ENCODE assay signal across 13 cellular contexts in genomic region chr12:116133149-116133548, GRCh38.
A peak's percentile ranks its signal among the peaks of the same experiment; 100 is the strongest.
DNase-seq lines count a peak whose midpoint lies in the region; ATAC-seq and TF ChIP-seq lines count a peak whose summit lies in the region.
"Had no signal": no experiment of that assay in that cellular context is flagged by ENCODE, and none has a peak within 500 bp of the region (broad histone marks: within the 10 kb centered on the region; RNA-seq: fewer than 3 reads in every experiment).

No MANE protein-coding gene starts in this region.

- H3K4me1 ChIP-seq in BLaER1 treated with 17β-estradiol and CSF1 and Interleukin-3, amounts not matched to agents 10 nM and 100 nM, result peaks cover 20 to 88% (median 45%) of the 10 kb centered on the region in 10 experiments
- H3K4me1 ChIP-seq in HEK293 (ENCODE audit: control insufficient read depth, insufficient read depth, low read length) (peaks cover 18% of the 10 kb centered on the region), prostate gland (replicated peaks) (no peaks in the 10 kb centered on the region)
- H3K4me1 ChIP-seq in naive thymus-derived CD4-positive, alpha-beta T cell (ENCODE audit: control insufficient read depth in 2 of 2, insufficient read depth in 2 of 2, low read length in 2 of 2), result peaks cover 4 to 33% of the 10 kb centered on the region in 2 donors

- WGBS in prostate gland, result 65% methylated on average over 2 of the region's 2 CpGs

- peak; percentile 40 for ATAC-seq in naive thymus-derived CD4-positive, alpha-beta T cell
- ATAC-seq in HG02840 (IDR thresholded peaks at IDR 0.05; ENCODE audit: low FRiP score, unreplicated experiment), result no peak

- H3K9ac ChIP-seq in BLaER1 treated with 17β-estradiol and CSF1 and Interleukin-3, amounts not matched to agents 10 nM and 100 nM, result no peak overlapping the region

- peak overlapping the region in 8 of 11 experiments; percentile 2 to 60 (median 26); a peak in 12 of 22 replicates for H3K4me2 ChIP-seq in BLaER1 treated with 17β-estradiol and CSF1 and Interleukin-3, amounts not matched to agents 10 nM and 100 nM

- POLR2A ChIA-PET in HEK293 (lab: Yijun Ruan, JAX), result interaction anchor here (0.6 kb wide), 1 partner anchor 26 kb away, joined by 4 read pairs; no protein-coding TSS in a partner anchor
- POLR2A ChIA-PET in naive thymus-derived CD4-positive, alpha-beta T cell (lab: Charles Lee), result interaction anchor here (0.6 kb wide), 1 partner anchor 402 kb away, joined by 3 read pairs; no protein-coding TSS in a partner anchor

- peak overlapping the region in 2 of 11 experiments; percentile 1 to 50; a peak in 1 of 22 replicates for H3K27ac ChIP-seq in BLaER1 treated with 17β-estradiol and CSF1 and Interleukin-3, amounts not matched to agents 10 nM and 100 nM
- no peak overlapping the region for H3K27ac ChIP-seq in HEK293 (ENCODE audit: extremely low read depth, low read depth, low read length)
- H3K27ac ChIP-seq in naive thymus-derived CD4-positive, alpha-beta T cell (ENCODE audit: low read depth, low read length), result no peak overlapping the region
- no peak overlapping the region for H3K27ac ChIP-seq in prostate gland
- H3K27ac ChIP-seq: testis had no signal

- CTCF ChIA-PET in HEK293 (lab: Yijun Ruan, JAX), result interaction anchor here (0.6 to 1.1 kb wide), 4 partner anchors 55 to 1605 kb away, joined by 3 to 4 read pairs (median 4); no protein-coding TSS in a partner anchor
- CTCF ChIA-PET in naive thymus-derived CD4-positive, alpha-beta T cell (lab: Charles Lee), result no interaction called here

- H3K4me3 ChIP-seq in BLaER1 treated with 17β-estradiol and CSF1 and Interleukin-3, amounts not matched to agents 10 nM and 100 nM, result no peak overlapping the region
- H3K4me3 ChIP-seq in HEK293 (ENCODE audit: low read depth, low read length) (no peak overlapping the region), prostate gland (no peak overlapping the region)
- H3K4me3 ChIP-seq in naive thymus-derived CD4-positive, alpha-beta T cell (ENCODE audit: low read length), result no peak overlapping the region
- H3K4me3 ChIP-seq: testis had no signal

- TF ChIP-seq CTCF in HEK293 (tag by site-specific recombination; IDR thresholded peaks at IDR 0.05), result no peak
- no peak for TF ChIP-seq CTCF in prostate gland (IDR thresholded peaks at IDR 0.05)

- DNase-seq in amniotic epithelial cell (ENCODE audit: low read depth) (peak; percentile 47), prostate gland (ENCODE audit: low spot score) (no peak), NCI-H1436 treated with DMSO at 0.1 percent for 48 hours (lab: John Stamatoyannopoulos, UW) (no peak), putamen (ENCODE audit: low spot score) (no peak)
- no peak for DNase-seq in naive thymus-derived CD4-positive, alpha-beta T cell
- DNase-seq: activated CD4-positive, alpha-beta T cell treated with anti-CD3 and anti-CD28 coated beads for 1 hour; NCI-H2227 treated with DMSO at 0.1 percent for 48 hours; nucleus accumbens; SHP77; testis had no signal

- H4K20me1 ChIP-seq in BLaER1 treated with 17β-estradiol and CSF1 and Interleukin-3, amounts not matched to agents 10 nM and 100 nM, result peaks cover 98 to 100% (median 100%) of the 10 kb centered on the region in 11 experiments

- no peaks in the 10 kb centered on the region for H3K9me3 Mint-ChIP-seq in naive thymus-derived CD4-positive, alpha-beta T cell

- H3K9me3 ChIP-seq in BLaER1 treated with 17β-estradiol and CSF1 and Interleukin-3, amounts not matched to agents 10 nM and 100 nM (replicated peaks in 1 of 11), result no peaks in the 10 kb centered on the region
- H3K9me3 ChIP-seq in HEK293 (ENCODE audit: control insufficient read depth, insufficient read depth, low read depth, low read length) (no peaks in the 10 kb centered on the region), prostate gland (no peaks in the 10 kb centered on the region)
- no peaks in the 10 kb centered on the region for H3K9me3 ChIP-seq in naive thymus-derived CD4-positive, alpha-beta T cell (ENCODE audit: control insufficient read depth in 2 of 3, low read length in 3 of 3)
- H3K9me3 ChIP-seq: testis had no signal

- intact Hi-C loops in naive thymus-derived CD4-positive, alpha-beta T cell (cut with micrococcal nuclease), result no loop called here
- intact Hi-C loops in prostate gland (cut with DNase I), result no loop called here

- peak overlapping the region in 4 of 9 donors; percentile 24 to 41 (median 36) for H3K27ac Mint-ChIP-seq in naive thymus-derived CD4-positive, alpha-beta T cell

- no peak for TF ChIP-seq POLR2A in prostate gland (IDR thresholded peaks at IDR 0.05)

- H3K36me3 Mint-ChIP-seq in naive thymus-derived CD4-positive, alpha-beta T cell, result peaks cover 0 to 4% (median 0%) of the 10 kb centered on the region in 5 donors

- H3K27me3 Mint-ChIP-seq in naive thymus-derived CD4-positive, alpha-beta T cell, result no peaks in the 10 kb centered on the region

- peaks cover 53 to 94% (median 83%) of the 10 kb centered on the region in 7 donors for H3K4me1 Mint-ChIP-seq in naive thymus-derived CD4-positive, alpha-beta T cell

- no peaks in the 10 kb centered on the region for H3K27me3 ChIP-seq in BLaER1 treated with 17β-estradiol and CSF1 and Interleukin-3, amounts not matched to agents 10 nM and 100 nM
- no peaks in the 10 kb centered on the region for H3K27me3 ChIP-seq in naive thymus-derived CD4-positive, alpha-beta T cell (ENCODE audit: control insufficient read depth in 2 of 2, insufficient read depth in 2 of 2, low read length in 2 of 2)
- no peaks in the 10 kb centered on the region for H3K27me3 ChIP-seq in prostate gland (replicated peaks; ENCODE audit: insufficient read depth)
- H3K27me3 ChIP-seq: testis had no signal

- H3K36me3 ChIP-seq in BLaER1 treated with 17β-estradiol and CSF1 and Interleukin-3, amounts not matched to agents 10 nM and 100 nM, result no peaks in the 10 kb centered on the region
- H3K36me3 ChIP-seq in HEK293 (ENCODE audit: control insufficient read depth in 2 of 2, insufficient read depth in 1 of 2, low read length in 2 of 2) (no peaks in the 10 kb centered on the region), prostate gland (no peaks in the 10 kb centered on the region)
- no peaks in the 10 kb centered on the region for H3K36me3 ChIP-seq in naive thymus-derived CD4-positive, alpha-beta T cell (ENCODE audit: control insufficient read depth in 2 of 3, insufficient read depth in 3 of 3, low read length in 3 of 3)

- H3K4me3 Mint-ChIP-seq in naive thymus-derived CD4-positive, alpha-beta T cell, result peak overlapping the region in 7 of 10 donors; percentile 17 to 43 (median 26)

TF ChIP-seq in HEK293, 187 proteins besides CTCF, POLR2A, EP300 and RAD21 (continues in another document):
- TF ChIP-seq ZNF639 (tag by site-specific recombination; IDR thresholded peaks at IDR 0.05) (no peak), ZNF837 (tag by site-specific recombination; IDR thresholded peaks at IDR 0.05) (no peak), MYNN (tag by site-specific recombination; IDR thresholded peaks at IDR 0.05; ENCODE audit: borderline replicate concordance) (peak; percentile 87), PRDM6 (tag by site-specific recombination; IDR thresholded peaks at IDR 0.05) (peak; percentile 80), HOXC10 (CRISPR knock-in tag; IDR thresholded peaks at IDR 0.05) (no peak), ZNF449 (tag by site-specific recombination; IDR thresholded peaks at IDR 0.05) (no peak), ZSCAN5A (tag by site-specific recombination; IDR thresholded peaks at IDR 0.05) (no peak), ZFP69B (tag by site-specific recombination; IDR thresholded peaks at IDR 0.05) (no peak), ZXDB (tag by site-specific recombination; IDR thresholded peaks at IDR 0.05) (no peak)
